ENCODE assay signal across 17 cellular contexts in the genomic region with DNA sequence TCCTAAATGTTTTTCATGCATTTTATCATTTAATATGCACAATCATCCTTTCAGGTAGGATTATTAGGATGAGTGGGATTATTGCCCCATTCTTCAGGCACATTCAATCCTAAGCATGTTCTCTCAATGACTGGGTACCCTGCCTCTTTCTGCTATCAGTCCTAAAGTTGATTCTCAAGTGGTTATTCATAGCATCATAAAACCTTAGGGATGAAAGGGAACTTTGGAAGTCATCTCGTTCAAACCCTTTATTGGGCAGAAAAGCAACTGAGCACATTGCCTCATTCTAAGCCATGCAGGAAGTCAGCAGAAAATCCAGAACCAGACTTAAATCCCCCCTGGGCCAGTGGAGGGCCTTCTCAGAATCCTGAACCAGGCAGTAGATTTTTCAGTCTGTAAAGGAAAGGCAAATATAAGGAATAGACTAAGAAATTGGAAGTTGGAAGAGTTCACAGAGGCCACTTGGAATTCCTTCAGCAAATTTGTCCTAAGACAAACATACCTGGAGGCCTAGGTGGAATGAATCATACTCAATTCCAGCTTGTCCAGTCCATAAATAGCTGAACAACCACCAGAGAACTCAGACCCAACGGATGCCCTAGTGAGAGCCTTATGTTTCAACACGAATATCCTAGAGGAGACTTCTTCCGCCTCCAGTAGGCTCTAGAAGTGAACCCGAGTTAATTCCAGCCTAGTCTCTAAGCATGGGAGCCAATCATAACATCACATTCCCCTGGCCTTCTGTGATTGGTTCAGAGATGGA.
DNase-seq lines count a peak whose midpoint lies in the region; ATAC-seq and TF ChIP-seq lines count a peak whose summit lies in the region.
"Had no signal": no experiment of that assay in that cellular context is flagged by ENCODE, and none has a peak within 500 bp of the region (broad histone marks: within the 10 kb centered on the region; RNA-seq: fewer than 3 reads in every experiment).

No MANE protein-coding gene starts in this region.

- peak overlapping the region; percentile 66 for H3K4me2 ChIP-seq in mammary epithelial cell (ENCODE audit: insufficient read depth, low read depth, low read length)
- H3K4me2 ChIP-seq: BLaER1 had no signal

- DNase-seq in heart right ventricle = no peak
- DNase-seq in right atrium auricular region (ENCODE audit: low spot score) = no peak
- DNase-seq in mammary epithelial cell = peak; percentile 77
- no peak for DNase-seq in left lung
- no peak for DNase-seq in cerebellar nuclear complex (lab: John Stamatoyannopoulos, UW)
- no peak for DNase-seq in NOMO-1 treated with dmso at 0.1 percent for 144 hours (lab: John Stamatoyannopoulos, UW; ENCODE audit: unreplicated experiment)
- no peak for DNase-seq in COR-L47 (lab: John Stamatoyannopoulos, UW)
- no peak for DNase-seq in HK-2 (ENCODE audit: unreplicated experiment)
- DNase-seq: GM23248, NCI-H146, NCI-H2081 treated with DMSO at 0.1 percent for 48 hours, NCI-H510A, NCI-H82, SHP77 had no signal

- H3K36me3 ChIP-seq in heart right ventricle (no peaks in the 10 kb centered on the region), right atrium auricular region (no peaks in the 10 kb centered on the region), mammary epithelial cell (ENCODE audit: insufficient read depth, low read length) (no peaks in the 10 kb centered on the region), left lung (no peaks in the 10 kb centered on the region)
- H3K36me3 ChIP-seq: BLaER1 had no signal

- no peak overlapping the region for H3K9ac ChIP-seq in mammary epithelial cell (ENCODE audit: insufficient read depth, low read length)
- H3K9ac ChIP-seq: BLaER1, GM23248 had no signal

- CTCF ChIA-PET in mammary epithelial cell (lab: Charles Lee; ENCODE audit: low non-redundant PET) = no interaction called here

- in situ Hi-C loops in mammary epithelial cell (cut with MboI; ENCODE audit: low sequenced_read_pairs in 2 of 2) = no loop called here

- H2AFZ ChIP-seq in mammary epithelial cell (ENCODE audit: low read depth, low read length) = peak overlapping the region; percentile 61
- H2AFZ ChIP-seq: GM23248 had no signal

- no peak overlapping the region for H3K4me3 ChIP-seq in heart right ventricle
- H3K4me3 ChIP-seq in right atrium auricular region = no peak overlapping the region
- no peak overlapping the region for H3K4me3 ChIP-seq in mammary epithelial cell (replicated peaks in 1 of 3; ENCODE audit: insufficient read depth in 1 of 3, low read depth in 2 of 3, low read length in 3 of 3)
- H3K4me3 ChIP-seq in left lung = no peak overlapping the region
- H3K4me3 ChIP-seq: BLaER1, GM23248, K562 had no signal

- no peaks in the 10 kb centered on the region for H3K27me3 ChIP-seq in heart right ventricle
- no peaks in the 10 kb centered on the region for H3K27me3 ChIP-seq in right atrium auricular region
- H3K27me3 ChIP-seq in mammary epithelial cell (ENCODE audit: insufficient read depth, low read length) = no peaks in the 10 kb centered on the region
- no peaks in the 10 kb centered on the region for H3K27me3 ChIP-seq in left lung
- H3K27me3 ChIP-seq: BLaER1 had no signal

- TF ChIP-seq CTCF in heart right ventricle (IDR thresholded peaks at IDR 0.05) = no peak
- no peak for TF ChIP-seq CTCF in right atrium auricular region (IDR thresholded peaks at IDR 0.05)
- TF ChIP-seq CTCF in mammary epithelial cell (conservative IDR thresholded peaks at IDR 0.05 in 1 of 2, IDR thresholded peaks at IDR 0.05 in 1 of 2; ENCODE audit: extremely low read depth in 1 of 2, insufficient read depth in 1 of 2, low read depth in 1 of 2, low read length in 2 of 2) = no peak
- TF ChIP-seq CTCF in left lung (IDR thresholded peaks at IDR 0.05) = no peak

- BruUV-seq in mammary epithelial cell (replicated peaks; lab: Mats Ljungman, UMichigan) = no TSS peak

- ATAC-seq in heart right ventricle = no peak
- ATAC-seq in left lung = peak; percentile 79
- ATAC-seq: K562, Panc1 had no signal

- 86 to 91% methylated on average over 5 of the region's 5 CpGs for WGBS in heart right ventricle, 2 donors
- WGBS in mammary epithelial cell (ENCODE audit: low coverage, missing lambda C conversion rate) = 18% methylated on average over 5 of the region's 5 CpGs

- H3K4me1 ChIP-seq in heart right ventricle (peaks cover 0 to 56% (median 12%) of the 10 kb centered on the region in 9 donors), right atrium auricular region (peaks cover 0 to 10% of the 10 kb centered on the region in 2 donors), mammary epithelial cell (ENCODE audit: insufficient read depth, low read length) (peaks cover 45% of the 10 kb centered on the region), left lung (no peaks in the 10 kb centered on the region)
- H3K4me1 ChIP-seq: BLaER1 had no signal

- dilution Hi-C loops in mammary epithelial cell (cut with HindIII; ENCODE audit: low sequenced_read_pairs) = no loop called here

- no peaks in the 10 kb centered on the region for H3K79me2 ChIP-seq in mammary epithelial cell (ENCODE audit: insufficient read depth, low read length)

- intact Hi-C loops in heart right ventricle (cut with DNase I) = loop anchor here in 1 of 10 donors (5.0 kb wide), 1 partner anchor 1609 kb away; no protein-coding TSS in a partner anchor
- intact Hi-C loops in mammary epithelial cell (cut with micrococcal nuclease) = no loop called here
- intact Hi-C loops in left lung (cut with DNase I) = no loop called here

- no peaks in the 10 kb centered on the region for H3K9me3 ChIP-seq in heart right ventricle
- H3K9me3 ChIP-seq in right atrium auricular region = no peaks in the 10 kb centered on the region
- no peaks in the 10 kb centered on the region for H3K9me3 ChIP-seq in mammary epithelial cell (replicated peaks; ENCODE audit: insufficient read depth, low read length)
- H3K9me3 ChIP-seq in left lung = no peaks in the 10 kb centered on the region
- H3K9me3 ChIP-seq: BLaER1 had no signal

- H4K20me1 ChIP-seq in mammary epithelial cell (ENCODE audit: insufficient read depth, low read length) = no peaks in the 10 kb centered on the region
- H4K20me1 ChIP-seq: BLaER1 had no signal

- H3K27ac ChIP-seq in heart right ventricle (peak overlapping the region in 8 of 10 donors; percentile 31 to 94 (median 86)), right atrium auricular region (no peak overlapping the region), mammary epithelial cell (ENCODE audit: insufficient read depth, low read depth, low read length) (peak overlapping the region; percentile 54), left lung (no peak overlapping the region)
- H3K27ac ChIP-seq: BLaER1, GM23248 had no signal

Comparison
In these comparisons a context has a peak if more than half of its experiments do, and no peak if none do; other contexts are left out.
1. H3K27ac ChIP-seq: peak in heart right ventricle (8 of 10) and mammary epithelial cell (single experiment); none in right atrium auricular region (0 of 2) and left lung (0 of 2).